2 cellular contexts compared by ENCODE assay signal in the genomic region with DNA sequence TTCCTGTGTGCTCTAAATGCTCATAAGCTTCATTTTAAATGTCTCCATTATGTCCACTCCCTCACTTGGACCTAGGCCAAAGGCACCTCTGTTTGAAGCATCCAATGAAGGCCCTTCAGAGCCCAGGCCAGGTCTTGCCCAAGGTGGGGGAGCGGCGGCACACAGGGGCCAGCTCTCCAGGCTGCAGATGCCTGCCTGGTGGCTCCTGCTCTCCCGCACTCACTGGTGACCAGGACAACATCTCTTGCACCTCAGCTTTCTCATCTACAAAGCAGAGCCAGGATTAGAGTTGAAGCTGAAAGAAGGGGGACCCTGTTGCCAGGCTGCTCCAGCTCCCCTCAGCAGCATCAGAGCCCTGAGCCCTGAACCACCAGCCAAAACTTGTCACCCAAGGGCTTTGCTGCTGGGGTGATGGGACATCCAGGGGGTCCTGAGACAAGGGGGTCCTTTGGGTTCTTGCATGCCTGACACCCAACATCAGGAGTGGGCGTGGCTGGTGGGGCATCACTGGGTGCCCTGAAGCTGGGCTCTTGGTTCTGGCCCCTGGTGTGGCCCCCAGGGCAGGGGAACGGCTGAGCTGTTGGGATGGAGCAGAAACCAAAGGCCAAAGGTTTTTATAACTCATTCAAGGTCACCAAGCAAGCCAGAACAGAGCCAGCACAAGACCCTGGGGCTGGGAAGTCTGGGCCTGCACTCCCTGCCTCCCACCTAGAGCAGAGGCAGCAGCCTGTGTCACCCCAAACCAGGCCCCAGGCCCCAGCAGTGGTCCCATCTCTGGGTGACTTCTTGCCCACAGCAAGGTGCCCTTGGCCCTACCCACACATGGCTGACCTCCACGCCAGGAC.
TF ChIP-seq lines count a peak whose summit lies in the region.

No MANE protein-coding gene starts in this region.

TF ChIP-seq in IMR-90, 13 proteins besides CTCF, POLR2A, EP300 and RAD21:
- TF ChIP-seq CEBPB (IDR thresholded peaks at IDR 0.05; ENCODE audit: low read depth, low read length) (no peak), NFE2L2 (IDR thresholded peaks at IDR 0.05; ENCODE audit: low read depth, low read length) (no peak), CHD1 (IDR thresholded peaks at IDR 0.05; ENCODE audit: low read depth, low read length) (no peak), RFX5 (IDR thresholded peaks at IDR 0.05; ENCODE audit: low read depth, low read length) (no peak), MXI1 (IDR thresholded peaks at IDR 0.05; ENCODE audit: borderline replicate concordance, low read depth, low read length) (no peak)
TF ChIP-seq in IMR-90: peak in this region for 0.

TF ChIP-seq in H1, 55 proteins besides CTCF, POLR2A, EP300 and RAD21:
- TF ChIP-seq KDM5A (IDR thresholded peaks at IDR 0.05; ENCODE audit: low read length) (no peak), JUND (IDR thresholded peaks at IDR 0.05; ENCODE audit: low read length) (no peak), TBP (IDR thresholded peaks at IDR 0.05; ENCODE audit: low read depth, low read length) (no peak)
- TF ChIP-seq, protein P1, sequence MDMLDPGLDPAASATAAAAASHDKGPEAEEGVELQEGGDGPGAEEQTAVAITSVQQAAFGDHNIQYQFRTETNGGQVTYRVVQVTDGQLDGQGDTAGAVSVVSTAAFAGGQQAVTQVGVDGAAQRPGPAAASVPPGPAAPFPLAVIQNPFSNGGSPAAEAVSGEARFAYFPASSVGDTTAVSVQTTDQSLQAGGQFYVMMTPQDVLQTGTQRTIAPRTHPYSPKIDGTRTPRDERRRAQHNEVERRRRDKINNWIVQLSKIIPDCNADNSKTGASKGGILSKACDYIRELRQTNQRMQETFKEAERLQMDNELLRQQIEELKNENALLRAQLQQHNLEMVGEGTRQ (IDR thresholded peaks at IDR 0.05; ENCODE audit: low read length), result no peak
TF ChIP-seq in H1: peak in this region for 0.
